20 cellular contexts compared by ENCODE assay signal in genomic region chr10:7545256-7545655, GRCh38.
"Had no signal": no experiment of that assay in that cellular context is flagged by ENCODE, and none has a peak within 500 bp of the region (broad histone marks: within the 10 kb centered on the region; RNA-seq: fewer than 3 reads in every experiment).

No MANE protein-coding gene starts in this region.

- H3K9ac ChIP-seq: parathyroid adenoma had no signal

- H3K27me3 ChIP-seq: dorsolateral prefrontal cortex, foreskin keratinocyte, suprapubic skin, thyroid gland had no signal

- H3K36me3 ChIP-seq: lower lobe of right lung, suprapubic skin, thyroid gland had no signal

- H3K9me3 ChIP-seq: lower lobe of right lung, suprapubic skin, thyroid gland had no signal

- DNase-seq: cortex of kidney; dorsolateral prefrontal cortex; effector CD8-positive, alpha-beta T cell; foreskin keratinocyte; head of caudate nucleus; hypothalamus; kidney glomerular epithelial cell; lower lobe of right lung; midbrain; naive thymus-derived CD4-positive, alpha-beta T cell; nephron progenitor cell; stimulated activated CD4-positive, alpha-beta T cell treated with anti-CD3 and anti-CD28 coated beads, Interleukin-2, amount 100 ng/mL, for 48 hours; stimulated activated naive CD4-positive, alpha-beta T cell treated with Interleukin-2 at 50 U/mL for 16 hours; thyroid gland had no signal

- H3K27ac ChIP-seq: foreskin keratinocyte, lower lobe of right lung, parathyroid adenoma, suprapubic skin, thyroid gland had no signal

- ATAC-seq: esophagus mucosa; foreskin keratinocyte; left lobe of liver; lower lobe of right lung; naive thymus-derived CD4-positive, alpha-beta T cell; right cardiac atrium had no signal

- H3K4me1 ChIP-seq: foreskin keratinocyte, parathyroid adenoma had no signal

- H3K4me3 ChIP-seq: lower lobe of right lung, smooth muscle cell, suprapubic skin, thyroid gland had no signal
